In genomic region chr1:59945790-59946189, GRCh38 we compare ENCODE assay signal across 21 cellular contexts. TPM values are rescaled to one million over a fixed set of nuclear protein-coding genes. Genes with fewer than 3 reads are reported as not detected.
"Had no signal": no experiment of that assay in that cellular context is flagged by ENCODE, and none has a peak within 500 bp of the region (broad histone marks: within the 10 kb centered on the region; RNA-seq: fewer than 3 reads in every experiment).

No MANE protein-coding gene starts in this region.

- H3K4me1 ChIP-seq: foreskin keratinocyte, left lung, lower lobe of right lung had no signal

- H3K27ac ChIP-seq: coronary artery, dorsolateral prefrontal cortex, esophagus muscularis mucosa, foreskin keratinocyte, gastroesophageal sphincter, heart left ventricle, hepatocyte, left lung, lower lobe of right lung had no signal

- H3K79me2 ChIP-seq: hepatocyte had no signal

- H3K36me3 ChIP-seq: esophagus muscularis mucosa, gastroesophageal sphincter, heart left ventricle, left lung, lower lobe of right lung had no signal

- H3K27me3 ChIP-seq: dorsolateral prefrontal cortex, esophagus muscularis mucosa, gastroesophageal sphincter, heart left ventricle, hepatocyte, left lung had no signal

- H3K4me2 ChIP-seq: hepatocyte had no signal

- H2AFZ ChIP-seq: hepatocyte had no signal

- H3K4me3 ChIP-seq: coronary artery, dorsolateral prefrontal cortex, esophagus muscularis mucosa, gastroesophageal sphincter, heart left ventricle, hepatocyte, left lung, lower lobe of right lung, mucosa of descending colon had no signal

- H3K9me3 ChIP-seq: esophagus muscularis mucosa, gastroesophageal sphincter, heart left ventricle, left lung, lower lobe of right lung, mucosa of descending colon had no signal

- DNase-seq: dermis blood vessel endothelial cell; dorsolateral prefrontal cortex; effector CD4-positive, alpha-beta T cell; effector memory CD4-positive, alpha-beta T cell; foreskin keratinocyte; heart left ventricle; hypothalamus; immature natural killer cell; islet precursor cell; left cardiac atrium; left lung; left ventricle myocardium superior; lower lobe of right lung; mesenchymal stem cell; mucosa of descending colon; naive B cell had no signal

RNA-seq across cellular contexts. Expression of gene CYP2J2, which starts 19.2 kb away (rescaled TPM):
- total RNA-seq: dermis blood vessel endothelial cell, mesenteric fat pad had no signal
